In the genomic region with DNA sequence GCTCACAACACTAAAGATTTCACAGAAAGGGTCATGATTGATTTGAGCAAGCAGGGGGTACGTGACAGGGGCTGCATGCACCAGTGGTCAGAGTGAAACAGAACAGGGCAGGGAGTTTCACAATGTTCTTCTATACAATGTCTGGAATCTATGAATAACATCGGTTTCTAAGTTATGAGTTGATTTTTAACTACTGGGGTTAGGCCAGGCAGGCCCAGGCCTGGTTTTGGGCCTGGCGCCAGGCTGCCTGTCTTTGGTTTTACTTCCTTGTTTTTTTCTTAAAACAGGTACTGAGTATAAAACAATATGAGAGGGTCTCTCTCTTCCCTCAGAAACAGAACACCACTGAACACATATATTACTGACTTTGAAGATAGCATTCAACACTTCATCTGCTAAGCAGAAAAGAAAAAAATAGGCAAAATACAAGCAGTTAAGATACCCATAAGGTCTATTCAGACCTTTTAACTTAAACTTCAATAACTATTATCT, we compare ENCODE assay signal across 8 cellular contexts.
DNase-seq lines count a peak whose midpoint lies in the region; ATAC-seq and TF ChIP-seq lines count a peak whose summit lies in the region.
"Not testable (repeated sequence)": the region's sequence is repeated elsewhere in the genome, so short reads cannot be mapped to it uniquely, and the experiment has no call there.

No MANE protein-coding gene starts in this region.

- H3K36me3 Mint-ChIP-seq in stimulated activated naive B cell treated with anti-CD40 and anti-IgM and Interleukin-4, amounts not matched to agents 10 μg/mL and 1 μg/mL and 100 μg/mL, for 72 hours, result not testable (repeated sequence)

- intact Hi-C loops in left lung (cut with DNase I), result not testable (repeated sequence)

- not testable (repeated sequence) for H3K4me1 Mint-ChIP-seq in stimulated activated naive B cell treated with anti-CD40 and anti-IgM and Interleukin-4, amounts not matched to agents 10 μg/mL and 1 μg/mL and 100 μg/mL, for 72 hours

- peak; percentile 26 for DNase-seq in NOMO-1 treated with dmso at 0.1 percent for 144 hours (lab: John Stamatoyannopoulos, UW; ENCODE audit: unreplicated experiment)
- DNase-seq in activated T-cell treated with anti-CD3 and anti-CD28 coated beads, Interleukin-2, amount 50 U/mL, for 1 hour, result peak; percentile 18
- peak; percentile 19 for DNase-seq in epithelial cell of proximal tubule (ENCODE audit: low read depth)
- peak; percentile 47 to 67 for DNase-seq in left lung
- DNase-seq in stimulated activated naive B cell treated with anti-CD40 and anti-IgM and Interleukin-4, amounts not matched to agents 10 μg/mL and 1 μg/mL and 100 μg/mL, for 72 hours, result peak; percentile 4

- not testable (repeated sequence) for H3K9me3 Mint-ChIP-seq in stimulated activated naive B cell treated with anti-CD40 and anti-IgM and Interleukin-4, amounts not matched to agents 10 μg/mL and 1 μg/mL and 100 μg/mL, for 72 hours

- not testable (repeated sequence) for H3K36me3 ChIP-seq in left lung

- H3K4me3 ChIP-seq in epithelial cell of proximal tubule (ENCODE audit: low read depth, low read length); left lung: not testable (repeated sequence)

- not testable (repeated sequence) for H3K27ac Mint-ChIP-seq in stimulated activated naive B cell treated with anti-CD40 and anti-IgM and Interleukin-4, amounts not matched to agents 10 μg/mL and 1 μg/mL and 100 μg/mL, for 72 hours

- H3K4me1 ChIP-seq in left lung, result not testable (repeated sequence)

- H3K27me3 ChIP-seq in left lung, result not testable (repeated sequence)

- H3K27me3 Mint-ChIP-seq in stimulated activated naive B cell treated with anti-CD40 and anti-IgM and Interleukin-4, amounts not matched to agents 10 μg/mL and 1 μg/mL and 100 μg/mL, for 72 hours, result not testable (repeated sequence)

- peak; percentile 50 for ATAC-seq in GM19324 (IDR thresholded peaks at IDR 0.05; ENCODE audit: low FRiP score, unreplicated experiment)
- peak; percentile 53 for ATAC-seq in HG03342 (IDR thresholded peaks at IDR 0.05; ENCODE audit: unreplicated experiment)
- ATAC-seq in left lung; stimulated activated naive B cell treated with anti-CD40 and anti-IgM and Interleukin-4, amounts not matched to agents 10 μg/mL and 1 μg/mL and 100 μg/mL, for 72 hours (replicated peaks): not testable (repeated sequence)

- H3K4me3 Mint-ChIP-seq in stimulated activated naive B cell treated with anti-CD40 and anti-IgM and Interleukin-4, amounts not matched to agents 10 μg/mL and 1 μg/mL and 100 μg/mL, for 72 hours, result not testable (repeated sequence)

- peak overlapping the region; percentile 25; the same call in 1 of the 2 replicates for H3K27ac ChIP-seq in C4-2B
- not testable (repeated sequence) for H3K27ac ChIP-seq in left lung

- TF ChIP-seq CTCF in C4-2B (conservative IDR thresholded peaks at IDR 0.05); epithelial cell of proximal tubule (conservative IDR thresholded peaks at IDR 0.05; ENCODE audit: low read depth, low read length); left lung (IDR thresholded peaks at IDR 0.05): not testable (repeated sequence)

- not testable (repeated sequence) for H3K9me3 ChIP-seq in left lung

Comparison
In these comparisons a context has a peak if more than half of its experiments do, and no peak if none do; other contexts are left out.
1. DNase-seq: peak in every context shown above with its lines; median percentile 57 in left lung; 26 in NOMO-1 treated with dmso at 0.1 percent for 144 hours; 19 in epithelial cell of proximal tubule; 18 in activated T-cell treated with anti-CD3 and anti-CD28 coated beads, Interleukin-2, amount 50 U/mL, for 1 hour; 4 in stimulated activated naive B cell treated with anti-CD40 and anti-IgM and Interleukin-4, amounts not matched to agents 10 μg/mL and 1 μg/mL and 100 μg/mL, for 72 hours.